In the genomic region with DNA sequence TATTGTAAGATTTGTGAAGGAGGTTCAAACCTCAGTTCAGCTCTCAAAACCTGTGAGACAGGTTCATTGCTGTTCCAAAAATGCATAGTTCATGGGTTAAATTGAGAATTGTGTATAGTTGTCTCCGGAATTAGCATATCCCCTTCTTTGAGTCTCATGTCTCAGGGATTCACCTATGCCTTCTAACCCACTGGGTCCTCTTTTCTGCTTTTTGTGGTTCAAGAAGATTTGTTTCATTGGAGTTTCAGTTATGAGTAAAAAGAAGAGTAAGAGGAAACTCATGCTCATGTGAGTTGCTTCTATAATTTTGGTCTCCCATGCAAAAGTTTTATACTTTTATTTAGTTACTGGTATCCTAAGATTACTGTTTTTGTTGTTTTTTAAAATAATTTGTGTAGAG, we compare ENCODE assay signal across 15 cellular contexts.
DNase-seq lines count a peak whose midpoint lies in the region; ATAC-seq and TF ChIP-seq lines count a peak whose summit lies in the region.
"Had no signal": no experiment of that assay in that cellular context is flagged by ENCODE, and none has a peak within 500 bp of the region (broad histone marks: within the 10 kb centered on the region; RNA-seq: fewer than 3 reads in every experiment).

No MANE protein-coding gene starts in this region.

- no peak for TF ChIP-seq POLR2A in heart left ventricle (IDR thresholded peaks at IDR 0.05)

- no peak overlapping the region for H3K4me2 ChIP-seq in MM.1S (ENCODE audit: low read depth, low read length)

- TF ChIP-seq CTCF in MM.1S (IDR thresholded peaks at IDR 0.05; ENCODE audit: low read length) (no peak), heart left ventricle (IDR thresholded peaks at IDR 0.05) (no peak)

- intact Hi-C loops in heart left ventricle (cut with DNase I) = no loop called here

- H3K36me3 Mint-ChIP-seq in activated naive CD8-positive, alpha-beta T cell treated with anti-CD3 and anti-CD28 coated beads, Interleukin-2, amount 50 U/mL, for 24 hours (ENCODE audit: low read depth) = no peaks in the 10 kb centered on the region
- H3K36me3 Mint-ChIP-seq: CD8-positive, alpha-beta memory T cell had no signal

- H3K27ac Mint-ChIP-seq in activated naive CD8-positive, alpha-beta T cell treated with anti-CD3 and anti-CD28 coated beads, Interleukin-2, amount 50 U/mL, for 24 hours = peak overlapping the region; percentile 71
- H3K27ac Mint-ChIP-seq: CD8-positive, alpha-beta memory T cell; T-helper 1 cell treated with Interleukin-12 subunit alpha and Interleukin-12 subunit beta and Interleukin-4 antibody, amounts not matched to agents 30 μg/mL and 1 μg/mL, for 36 hours had no signal

- H3K36me3 ChIP-seq in MM.1S (replicated peaks; ENCODE audit: insufficient read depth, low read length) (no peaks in the 10 kb centered on the region), heart left ventricle (no peaks in the 10 kb centered on the region)
- H3K36me3 ChIP-seq: colonic mucosa had no signal

- H3K9ac ChIP-seq in MM.1S (ENCODE audit: low read length) = no peak overlapping the region

- ATAC-seq in GM18870 (IDR thresholded peaks at IDR 0.05; ENCODE audit: unreplicated experiment) = peak; percentile 61
- ATAC-seq in GM21619 (IDR thresholded peaks at IDR 0.05; ENCODE audit: unreplicated experiment) = peak; percentile 78
- peak; percentile 76 for ATAC-seq in HG03066 (IDR thresholded peaks at IDR 0.05; ENCODE audit: low read depth, unreplicated experiment)
- no peak for ATAC-seq in activated naive CD8-positive, alpha-beta T cell treated with anti-CD3 and anti-CD28 coated beads, Interleukin-2, amount 50 U/mL, for 24 hours
- no peak for ATAC-seq in heart left ventricle

- H3K27me3 ChIP-seq in MM.1S (replicated peaks; ENCODE audit: insufficient read depth, low read length) (no peaks in the 10 kb centered on the region), heart left ventricle (no peaks in the 10 kb centered on the region)
- H3K27me3 ChIP-seq: colonic mucosa had no signal

- no peak overlapping the region for H2AFZ ChIP-seq in MM.1S (ENCODE audit: low read length)

- H3K9me2 ChIP-seq in MM.1S (replicated peaks; ENCODE audit: insufficient read depth, low read length) = no peaks in the 10 kb centered on the region

- H3F3A ChIP-seq in MM.1S (ENCODE audit: insufficient read depth, low read length) = no peaks in the 10 kb centered on the region

- H3K9me3 Mint-ChIP-seq in activated naive CD8-positive, alpha-beta T cell treated with anti-CD3 and anti-CD28 coated beads, Interleukin-2, amount 50 U/mL, for 24 hours = peaks cover 16% of the 10 kb centered on the region
- H3K9me3 Mint-ChIP-seq: activated CD8-positive, alpha-beta T cell treated with anti-CD3 and anti-CD28 coated beads for 36 hours; T-helper 1 cell treated with Interleukin-12 subunit alpha and Interleukin-12 subunit beta and Interleukin-4 antibody, amounts not matched to agents 30 μg/mL and 1 μg/mL, for 36 hours had no signal

- H3K4me1 ChIP-seq in MM.1S (ENCODE audit: low read length) (no peaks in the 10 kb centered on the region), heart left ventricle (peaks cover 0 to 24% (median 0%) of the 10 kb centered on the region in 12 donors)
- H3K4me1 ChIP-seq: colonic mucosa had no signal

- DNase-seq in activated naive CD8-positive, alpha-beta T cell treated with anti-CD3 and anti-CD28 coated beads, Interleukin-2, amount 50 U/mL, for 24 hours = no peak
- DNase-seq in SW 1271 (lab: John Stamatoyannopoulos, UW) = no peak
- DNase-seq in MM.1S = no peak
- no peak for DNase-seq in heart left ventricle
- DNase-seq in NCI-H226 = no peak
- DNase-seq: activated CD8-positive, alpha-beta T cell treated with anti-CD3 and anti-CD28 coated beads for 36 hours; activated naive CD4-positive, alpha-beta T cell treated with anti-CD3 and anti-CD28 coated beads, Interleukin-2, amount 50 U/mL, for 16 hours; CD8-positive, alpha-beta memory T cell; colonic mucosa; NCI-H2081; stimulated activated CD4-positive, alpha-beta T cell treated with anti-CD3 and anti-CD28 coated beads, Interleukin-4, amount 100 ng/mL, for 24 hours had no signal

- 89 to 94% (median 91%) methylated on average over 1 of the region's 1 CpG for WGBS in heart left ventricle, 4 donors

- H3K27ac ChIP-seq in MM.1S (ENCODE audit: low read length) = no peak overlapping the region
- no peak overlapping the region for H3K27ac ChIP-seq in heart left ventricle
- H3K27ac ChIP-seq: colonic mucosa had no signal

- peaks cover 35% of the 10 kb centered on the region for H3K4me1 Mint-ChIP-seq in activated naive CD8-positive, alpha-beta T cell treated with anti-CD3 and anti-CD28 coated beads, Interleukin-2, amount 50 U/mL, for 24 hours
- H3K4me1 Mint-ChIP-seq: CD8-positive, alpha-beta memory T cell had no signal

- no peak overlapping the region for H3K4me3 Mint-ChIP-seq in activated naive CD8-positive, alpha-beta T cell treated with anti-CD3 and anti-CD28 coated beads, Interleukin-2, amount 50 U/mL, for 24 hours
- H3K4me3 Mint-ChIP-seq: activated CD8-positive, alpha-beta T cell treated with anti-CD3 and anti-CD28 coated beads for 36 hours; CD8-positive, alpha-beta memory T cell; T-helper 1 cell treated with Interleukin-12 subunit alpha and Interleukin-12 subunit beta and Interleukin-4 antibody, amounts not matched to agents 30 μg/mL and 1 μg/mL, for 36 hours had no signal

- H3K4me3 ChIP-seq in MM.1S (ENCODE audit: low read length) = no peak overlapping the region
- H3K4me3 ChIP-seq in heart left ventricle = no peak overlapping the region
- H3K4me3 ChIP-seq: colonic mucosa had no signal

- H3K27me3 Mint-ChIP-seq in activated naive CD8-positive, alpha-beta T cell treated with anti-CD3 and anti-CD28 coated beads, Interleukin-2, amount 50 U/mL, for 24 hours = no peaks in the 10 kb centered on the region
- H3K27me3 Mint-ChIP-seq: activated CD8-positive, alpha-beta T cell treated with anti-CD3 and anti-CD28 coated beads for 36 hours; CD8-positive, alpha-beta memory T cell had no signal

- H3K9me3 ChIP-seq in MM.1S (replicated peaks; ENCODE audit: insufficient read depth, low read length) (no peaks in the 10 kb centered on the region), heart left ventricle (no peaks in the 10 kb centered on the region)
- H3K9me3 ChIP-seq: colonic mucosa had no signal

- no peaks in the 10 kb centered on the region for H3K79me2 ChIP-seq in MM.1S (ENCODE audit: low read length)

- no peaks in the 10 kb centered on the region for H4K20me1 ChIP-seq in MM.1S (ENCODE audit: insufficient read depth, low read length)

Comparison
In these comparisons a context has a peak if more than half of its experiments do, and no peak if none do; other contexts are left out.
1. ATAC-seq: peak in GM18870 (single experiment), GM21619 (single experiment) and HG03066 (single experiment); none in activated naive CD8-positive, alpha-beta T cell treated with anti-CD3 and anti-CD28 coated beads, Interleukin-2, amount 50 U/mL, for 24 hours (single experiment) and heart left ventricle (0 of 4).